ENCODE assay signal across 12 cellular contexts in the genomic region with DNA sequence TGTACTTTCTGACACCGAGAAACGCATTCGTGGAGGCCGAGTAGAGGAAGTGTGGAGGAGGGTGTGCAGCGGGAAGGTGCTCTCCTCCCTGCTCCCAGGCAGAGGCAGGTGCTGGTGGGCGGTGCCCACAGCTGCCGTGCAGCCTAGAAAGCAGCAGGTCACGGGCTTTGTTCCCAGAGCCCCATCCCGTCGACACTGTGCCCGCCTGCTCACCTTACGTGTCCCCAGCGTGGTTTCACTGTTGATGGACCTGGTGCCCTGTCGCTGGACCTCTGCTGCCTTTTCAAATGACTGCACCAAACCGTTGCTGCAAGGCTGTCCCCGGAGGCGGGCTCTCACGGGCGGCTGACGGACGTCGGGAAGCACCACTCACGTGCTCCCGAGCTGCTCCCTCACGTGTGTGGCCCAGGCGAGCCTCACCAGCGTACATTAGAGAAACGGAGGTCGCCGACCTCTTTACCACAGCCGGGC. TPM values are rescaled to one million over a fixed set of nuclear protein-coding genes. Genes with fewer than 3 reads are reported as not detected.
DNase-seq lines count a peak whose midpoint lies in the region; ATAC-seq and FAIRE-seq lines count a peak whose summit lies in the region.
"Had no signal": no experiment of that assay in that cellular context is flagged by ENCODE, and none has a peak within 500 bp of the region (broad histone marks: within the 10 kb centered on the region; RNA-seq: fewer than 3 reads in every experiment).

No MANE protein-coding gene starts in this region.

- peak overlapping the region in 1 of 3 donors; percentile 31 for H3K27ac Mint-ChIP-seq in CD4-positive, CD25-positive, alpha-beta regulatory T cell
- H3K27ac Mint-ChIP-seq in activated naive CD4-positive, alpha-beta T cell treated with anti-CD3 and anti-CD28 coated beads, Interleukin-2, amount 50 U/mL, for 24 hours = peak overlapping the region; percentile 23

- no peaks in the 10 kb centered on the region for H3K4me1 ChIP-seq in CD4-positive, CD25-positive, alpha-beta regulatory T cell (ENCODE audit: control insufficient read depth, insufficient read depth, low read length, poor library complexity, severe bottlenecking)
- no peaks in the 10 kb centered on the region for H3K4me1 ChIP-seq in small intestine (ENCODE audit: control insufficient read depth in 2 of 2, insufficient read depth in 1 of 2, low read depth in 1 of 2, low read length in 1 of 2)
- H3K4me1 ChIP-seq: thyroid gland had no signal

- peak in 1 of 2 donors; percentile 16 for ATAC-seq in CD4-positive, CD25-positive, alpha-beta regulatory T cell (ENCODE audit: low read depth in 2 of 2)

- peaks cover 23% of the 10 kb centered on the region for H3K36me3 ChIP-seq in CD4-positive, CD25-positive, alpha-beta regulatory T cell (ENCODE audit: control insufficient read depth, insufficient read depth, low read length)
- peaks cover 28 to 35% of the 10 kb centered on the region in 2 donors for H3K36me3 ChIP-seq in small intestine (ENCODE audit: control insufficient read depth in 2 of 2, insufficient read depth in 2 of 2, low read length in 2 of 2)

- WGBS in small intestine, 3 donors = 77 to 86% (median 77%) methylated on average over 31 of the region's 31 CpGs

- no peak for FAIRE-seq in small intestine (lab: Jason Lieb, UNC)
- FAIRE-seq: bronchial epithelial cell had no signal

- no peaks in the 10 kb centered on the region for H3K27me3 Mint-ChIP-seq in CD4-positive, CD25-positive, alpha-beta regulatory T cell
- no peaks in the 10 kb centered on the region for H3K27me3 Mint-ChIP-seq in activated naive CD4-positive, alpha-beta T cell treated with anti-CD3 and anti-CD28 coated beads, Interleukin-2, amount 50 U/mL, for 24 hours

- no peaks in the 10 kb centered on the region for H3K9me3 Mint-ChIP-seq in CD4-positive, CD25-positive, alpha-beta regulatory T cell
- no peaks in the 10 kb centered on the region for H3K9me3 Mint-ChIP-seq in activated naive CD4-positive, alpha-beta T cell treated with anti-CD3 and anti-CD28 coated beads, Interleukin-2, amount 50 U/mL, for 24 hours

- peaks cover 0 to 11% (median 2%) of the 10 kb centered on the region in 4 donors for H3K4me1 Mint-ChIP-seq in CD4-positive, CD25-positive, alpha-beta regulatory T cell
- peaks cover 15% of the 10 kb centered on the region for H3K4me1 Mint-ChIP-seq in activated naive CD4-positive, alpha-beta T cell treated with anti-CD3 and anti-CD28 coated beads, Interleukin-2, amount 50 U/mL, for 24 hours

- peak in 2 of 3 donors; percentile 25 to 27 for DNase-seq in CD4-positive, CD25-positive, alpha-beta regulatory T cell
- peak; percentile 77 for DNase-seq in NCI-H2196 (lab: John Stamatoyannopoulos, UW; ENCODE audit: unreplicated experiment)
- DNase-seq in small intestine = no peak
- no peak for DNase-seq in hypothalamus (lab: John Stamatoyannopoulos, UW)
- DNase-seq in epidermal melanocyte (ENCODE audit: insufficient read length, low spot score) = no peak
- DNase-seq: NCI-H1436 treated with DMSO at 0.1 percent for 48 hours, RPMI8226, thyroid gland had no signal

- H3K4me3 ChIP-seq in CD4-positive, CD25-positive, alpha-beta regulatory T cell (ENCODE audit: low read depth, low read length) = no peak overlapping the region
- no peak overlapping the region for H3K4me3 ChIP-seq in small intestine (ENCODE audit: low read depth in 1 of 2, low read length in 2 of 2)
- H3K4me3 ChIP-seq: thyroid gland had no signal

- peak overlapping the region in 2 of 4 donors; percentile 25 to 60 for H3K4me3 Mint-ChIP-seq in CD4-positive, CD25-positive, alpha-beta regulatory T cell
- H3K4me3 Mint-ChIP-seq in activated naive CD4-positive, alpha-beta T cell treated with anti-CD3 and anti-CD28 coated beads, Interleukin-2, amount 50 U/mL, for 24 hours = peak overlapping the region; percentile 44

- no peaks in the 10 kb centered on the region for H3K27me3 ChIP-seq in CD4-positive, CD25-positive, alpha-beta regulatory T cell (ENCODE audit: control insufficient read depth, insufficient read depth, low read length)
- H3K27me3 ChIP-seq in small intestine (ENCODE audit: control insufficient read depth in 2 of 2, insufficient read depth in 2 of 2, low read length in 2 of 2) = no peaks in the 10 kb centered on the region
- H3K27me3 ChIP-seq: thyroid gland had no signal

- H3K36me3 Mint-ChIP-seq in CD4-positive, CD25-positive, alpha-beta regulatory T cell = peaks cover 10% of the 10 kb centered on the region
- peaks cover 7% of the 10 kb centered on the region for H3K36me3 Mint-ChIP-seq in activated naive CD4-positive, alpha-beta T cell treated with anti-CD3 and anti-CD28 coated beads, Interleukin-2, amount 50 U/mL, for 24 hours

- no peaks in the 10 kb centered on the region for H3K9me3 ChIP-seq in CD4-positive, CD25-positive, alpha-beta regulatory T cell (ENCODE audit: control insufficient read depth in 2 of 2, low read length in 2 of 2)
- H3K9me3 ChIP-seq in small intestine (ENCODE audit: control insufficient read depth, low read depth) = no peaks in the 10 kb centered on the region
- H3K9me3 ChIP-seq: thyroid gland had no signal

- H3K27ac ChIP-seq in CD4-positive, CD25-positive, alpha-beta regulatory T cell (ENCODE audit: insufficient read depth, low read length, poor library complexity, severe bottlenecking) = no peak overlapping the region
- no peak overlapping the region for H3K27ac ChIP-seq in small intestine (ENCODE audit: low read depth in 1 of 2, low read length in 1 of 2)
- H3K27ac ChIP-seq: thyroid gland had no signal

RNA-seq across cellular contexts. Expression of gene PLEKHJ1, which starts 20.8 kb away (rescaled TPM):
- 50.3 TPM for total RNA-seq in CD4-positive, CD25-positive, alpha-beta regulatory T cell
- 100 to 1,000 TPM in 3 of 4 donors, 10 to 100 TPM in 1; 97.7 to 121 (median 108) TPM for polyA plus RNA-seq in CD4-positive, CD25-positive, alpha-beta regulatory T cell
- 100 to 1,000 TPM; 269 to 307 (median 286) TPM for polyA plus RNA-seq in small intestine

RNA-seq across cellular contexts. Expression of gene SF3A2, which starts 21.3 kb away (rescaled TPM):
- 146 TPM for total RNA-seq in CD4-positive, CD25-positive, alpha-beta regulatory T cell
- polyA plus RNA-seq in CD4-positive, CD25-positive, alpha-beta regulatory T cell = 10 to 100 TPM; 13.5 to 26.0 (median 20.0) TPM
- 10 to 100 TPM; 31.8 to 45.5 (median 35.1) TPM for polyA plus RNA-seq in small intestine

RNA-seq across cellular contexts. Expression of gene AMH, which starts 33.8 kb away (rescaled TPM):
- 3.5 TPM for total RNA-seq in CD4-positive, CD25-positive, alpha-beta regulatory T cell
- polyA plus RNA-seq in CD4-positive, CD25-positive, alpha-beta regulatory T cell = not detected
- 1 to 10 TPM; 1.1 to 3.0 (median 1.9) TPM for polyA plus RNA-seq in small intestine
- total RNA-seq: kidney epithelial cell had no signal

RNA-seq across cellular contexts. Expression of gene JSRP1, which starts 40.9 kb away (rescaled TPM):
- total RNA-seq in CD4-positive, CD25-positive, alpha-beta regulatory T cell = 0.99 TPM
- polyA plus RNA-seq in CD4-positive, CD25-positive, alpha-beta regulatory T cell = 1 to 10 TPM in 3 of 4 donors, under 1 TPM in 1; 0.89 to 2.4 (median 1.8) TPM
- polyA plus RNA-seq in small intestine = 1 to 10 TPM in 2 of 3 donors, under 1 TPM in 1; 0.69 to 1.9 (median 1.3) TPM
- total RNA-seq: bronchial epithelial cell, thyroid gland had no signal
- polyA plus RNA-seq: BJ had no signal

RNA-seq across cellular contexts. Expression of gene DOT1L, which starts 51.6 kb away (rescaled TPM):
- total RNA-seq in CD4-positive, CD25-positive, alpha-beta regulatory T cell = 39.3 TPM
- under 1 TPM; 0.17 to 0.47 (median 0.28) TPM for polyA plus RNA-seq in CD4-positive, CD25-positive, alpha-beta regulatory T cell
- polyA plus RNA-seq in small intestine = 10 to 100 TPM; 15.1 to 22.8 (median 18.2) TPM

Comparison
In these comparisons a context has a peak if more than half of its experiments do, and no peak if none do; other contexts are left out.
1. DNase-seq: peak in CD4-positive, CD25-positive, alpha-beta regulatory T cell (2 of 3) and NCI-H2196 (single experiment); none in small intestine (single experiment), hypothalamus (0 of 51) and epidermal melanocyte (single experiment).